ENCODE assay signal across 13 cellular contexts in genomic region chr2:212364106-212364505, GRCh38.
DNase-seq lines count a peak whose midpoint lies in the region; ATAC-seq, FAIRE-seq and TF ChIP-seq lines count a peak whose summit lies in the region.
"Had no signal": no experiment of that assay in that cellular context is flagged by ENCODE, and none has a peak within 500 bp of the region (broad histone marks: within the 10 kb centered on the region; RNA-seq: fewer than 3 reads in every experiment).

No MANE protein-coding gene starts in this region.

- no peak for TF ChIP-seq POLR2A in H54 (IDR thresholded peaks at IDR 0.05; ENCODE audit: low read depth, low read length)

- peak; percentile 59 for ATAC-seq in WTC11
- ATAC-seq in HG02870 (IDR thresholded peaks at IDR 0.05; ENCODE audit: unreplicated experiment), result no peak
- ATAC-seq in GM18867 (IDR thresholded peaks at IDR 0.05; ENCODE audit: unreplicated experiment), result no peak

- H3K4me3 Mint-ChIP-seq in WTC11, result no peak overlapping the region

- CTCF ChIA-PET in WTC11 (lab: Charles Lee), result interaction anchor here (1.7 kb wide), 1 partner anchor 156 kb away, joined by 3 read pairs; no protein-coding TSS in a partner anchor

- TF ChIP-seq CTCF in WTC11 (IDR thresholded peaks at IDR 0.05), result no peak
- TF ChIP-seq CTCF in fibroblast of the aortic adventitia (IDR thresholded peaks at IDR 0.05; ENCODE audit: insufficient read depth, low read length), result no peak

- H3K36me3 Mint-ChIP-seq in WTC11, result no peaks in the 10 kb centered on the region

- FAIRE-seq in H54 (lab: Jason Lieb, UNC), result peak; percentile 81

- H3K4me1 Mint-ChIP-seq in WTC11, result peaks cover 22% of the 10 kb centered on the region

- H3K9me3 Mint-ChIP-seq in WTC11, result no peaks in the 10 kb centered on the region

- H3K27me3 Mint-ChIP-seq in WTC11 (ENCODE audit: low read depth), result no peaks in the 10 kb centered on the region

- DNase-seq in H54 (ENCODE audit: insufficient read length, low spot score) (no peak), WTC11 (ENCODE audit: low spot score) (no peak), fibroblast of the aortic adventitia (ENCODE audit: low read depth) (peak; percentile 83), renal cortical epithelial cell (ENCODE audit: low read depth) (peak; percentile 66), NK-92 (lab: John Stamatoyannopoulos, UW; ENCODE audit: unreplicated experiment) (no peak)
- DNase-seq: activated T-cell treated with anti-CD3 and anti-CD28 coated beads, Interleukin-2, amount 50 U/mL, for 1 hour; COR-L47; NCI-H1436; sigmoid colon; testis had no signal

- POLR2A ChIA-PET in WTC11 (lab: Charles Lee), result no interaction called here

- no peak overlapping the region for H3K27ac Mint-ChIP-seq in WTC11

- no peak overlapping the region for H3K4me3 ChIP-seq in fibroblast of the aortic adventitia (ENCODE audit: low read depth, low read length)
- H3K4me3 ChIP-seq: sigmoid colon, SJSA1, testis had no signal

TF ChIP-seq in WTC11, 78 proteins besides CTCF, POLR2A, EP300 and RAD21:
- TF ChIP-seq PRRX2 (CRISPR knock-in tag; IDR thresholded peaks at IDR 0.05) (no peak), NFYB (CRISPR knock-in tag; conservative IDR thresholded peaks at IDR 0.05; ENCODE audit: low read depth) (no peak)

Comparison
In these comparisons a context has a peak if more than half of its experiments do, and no peak if none do; other contexts are left out.
1. DNase-seq: peak in fibroblast of the aortic adventitia (single experiment) and renal cortical epithelial cell (single experiment); none in H54 (single experiment), WTC11 (single experiment) and NK-92 (single experiment).